Comparison of ENCODE assay signal across 9 cellular contexts in genomic region chr4:82462415-82462831, GRCh38. TPM values are rescaled to one million over a fixed set of nuclear protein-coding genes. Genes with fewer than 3 reads are reported as not detected.
DNase-seq lines count a peak whose midpoint lies in the region; ATAC-seq and TF ChIP-seq lines count a peak whose summit lies in the region.
"Had no signal": no experiment of that assay in that cellular context is flagged by ENCODE, and none has a peak within 500 bp of the region (broad histone marks: within the 10 kb centered on the region; RNA-seq: fewer than 3 reads in every experiment).

No MANE protein-coding gene starts in this region.

- no peak overlapping the region for H3K4me3 ChIP-seq in heart left ventricle

- peaks cover 18% of the 10 kb centered on the region for H3K4me1 Mint-ChIP-seq in HFFc6 (ENCODE audit: low read depth)
- H3K4me1 Mint-ChIP-seq in activated naive CD8-positive, alpha-beta T cell treated with anti-CD3 and anti-CD28 coated beads, Interleukin-2, amount 10 ng/mL, durations not matched to agents 7 days and 5 days, result no peaks in the 10 kb centered on the region

- DNase-seq in HFFc6, result peak; percentile 72
- DNase-seq in NAMALWA (ENCODE audit: low spot score), result peak; percentile 92
- peak; percentile 64 for DNase-seq in SKM-1 treated with dmso at 0.1 percent for 144 hours (lab: John Stamatoyannopoulos, UW; ENCODE audit: unreplicated experiment)
- peak; percentile 80 for DNase-seq in activated naive CD8-positive, alpha-beta T cell treated with anti-CD3 and anti-CD28 coated beads, Interleukin-2, amount 10 ng/mL, durations not matched to agents 7 days and 5 days
- peak; percentile 76 to 85 (median 80) for DNase-seq in heart left ventricle
- DNase-seq in renal cortical epithelial cell (ENCODE audit: low read depth), result peak; percentile 70
- no peak for DNase-seq in cortex of kidney (lab: John Stamatoyannopoulos, UW)

- TF ChIP-seq POLR2A in heart left ventricle (IDR thresholded peaks at IDR 0.05), result no peak

- peaks cover 0 to 43% (median 36%) of the 10 kb centered on the region in 9 donors for H3K36me3 ChIP-seq in heart left ventricle

- POLR2A ChIA-PET in activated naive CD8-positive, alpha-beta T cell treated with anti-CD3 and anti-CD28 coated beads, Interleukin-2, amount 10 ng/mL, durations not matched to agents 7 days and 5 days (lab: Charles Lee), result no interaction called here

- H3K36me3 Mint-ChIP-seq in HFFc6 (ENCODE audit: low read depth), result no peaks in the 10 kb centered on the region
- peaks cover 6% of the 10 kb centered on the region for H3K36me3 Mint-ChIP-seq in activated naive CD8-positive, alpha-beta T cell treated with anti-CD3 and anti-CD28 coated beads, Interleukin-2, amount 10 ng/mL, durations not matched to agents 7 days and 5 days

- peak; percentile 72 for ATAC-seq in activated naive CD8-positive, alpha-beta T cell treated with anti-CD3 and anti-CD28 coated beads, Interleukin-2, amount 10 ng/mL, durations not matched to agents 7 days and 5 days (ENCODE audit: low read depth)
- ATAC-seq in heart left ventricle, result peak; percentile 57 to 90 (median 86)

- H3K4me3 Mint-ChIP-seq in HFFc6, result no peak overlapping the region
- no peak overlapping the region for H3K4me3 Mint-ChIP-seq in activated naive CD8-positive, alpha-beta T cell treated with anti-CD3 and anti-CD28 coated beads, Interleukin-2, amount 10 ng/mL, durations not matched to agents 7 days and 5 days
- H3K4me3 Mint-ChIP-seq: stimulated activated naive CD8-positive, alpha-beta T cell treated with anti-CD3 and anti-CD28 coated beads, Interleukin-15, Interleukin-2, amounts not matched to agents 100 ng/mL and 50 ng/mL, for 24 hours had no signal

- peaks cover 0 to 9% (median 1%) of the 10 kb centered on the region in 12 donors for H3K4me1 ChIP-seq in heart left ventricle

- peak overlapping the region; percentile 45 for H3K27ac Mint-ChIP-seq in HFFc6
- no peak overlapping the region for H3K27ac Mint-ChIP-seq in activated naive CD8-positive, alpha-beta T cell treated with anti-CD3 and anti-CD28 coated beads, Interleukin-2, amount 10 ng/mL, durations not matched to agents 7 days and 5 days
- H3K27ac Mint-ChIP-seq: stimulated activated naive CD8-positive, alpha-beta T cell treated with anti-CD3 and anti-CD28 coated beads, Interleukin-15, Interleukin-2, amounts not matched to agents 100 ng/mL and 50 ng/mL, for 24 hours had no signal

- TF ChIP-seq CTCF in GM12801 (IDR thresholded peaks at IDR 0.05; ENCODE audit: extremely low read depth, insufficient read length) (peak; percentile 13), HFFc6 (IDR thresholded peaks at IDR 0.05) (peak; percentile 94), heart left ventricle (IDR thresholded peaks at IDR 0.05) (peak; percentile 72 to 97 (median 89))

- no peaks in the 10 kb centered on the region for H3K27me3 ChIP-seq in heart left ventricle

- H3K27me3 Mint-ChIP-seq in HFFc6 (ENCODE audit: insufficient read depth), result peaks cover 2% of the 10 kb centered on the region; the same call in 1 of the 2 replicates
- H3K27me3 Mint-ChIP-seq in activated naive CD8-positive, alpha-beta T cell treated with anti-CD3 and anti-CD28 coated beads, Interleukin-2, amount 10 ng/mL, durations not matched to agents 7 days and 5 days, result no peaks in the 10 kb centered on the region
- H3K27me3 Mint-ChIP-seq: stimulated activated naive CD8-positive, alpha-beta T cell treated with anti-CD3 and anti-CD28 coated beads, Interleukin-15, Interleukin-2, amounts not matched to agents 100 ng/mL and 50 ng/mL, for 24 hours had no signal

- intact Hi-C loops in heart left ventricle (cut with DNase I), result loop anchor here (1.0 to 10.0 kb wide), 13 partner anchors 100 to 802 kb away; partner anchors contain the start of genes THAP9 (in 1 of the 10) and TMEM150C (in 1 of the 10)

- H3K9me3 Mint-ChIP-seq in HFFc6, result no peaks in the 10 kb centered on the region
- H3K9me3 Mint-ChIP-seq in activated naive CD8-positive, alpha-beta T cell treated with anti-CD3 and anti-CD28 coated beads, Interleukin-2, amount 10 ng/mL, durations not matched to agents 7 days and 5 days, result no peaks in the 10 kb centered on the region
- H3K9me3 Mint-ChIP-seq: stimulated activated naive CD8-positive, alpha-beta T cell treated with anti-CD3 and anti-CD28 coated beads, Interleukin-15, Interleukin-2, amounts not matched to agents 100 ng/mL and 50 ng/mL, for 24 hours had no signal

- H3K27ac ChIP-seq in heart left ventricle, result peak overlapping the region in 1 of 12 donors; percentile 10

- H3K9me3 ChIP-seq in heart left ventricle, result no peaks in the 10 kb centered on the region

- WGBS in heart left ventricle, 4 donors, result 3 to 10% (median 7%) methylated on average over 7 of the region's 7 CpGs

RNA-seq across cellular contexts. Expression of gene ENOPH1, which starts 32.0 kb away (rescaled TPM):
- 10 to 100 TPM; 30.5 to 39.8 (median 33.5) TPM for total RNA-seq in HFFc6 (2021; fragmentation: NEBNext Ultra II Directional; extraction: Animal tissue kit (Norgen Biotek cat#: 25700))
- total RNA-seq in activated naive CD8-positive, alpha-beta T cell treated with anti-CD3 and anti-CD28 coated beads, Interleukin-2, amount 10 ng/mL, durations not matched to agents 7 days and 5 days, result 10 to 100 TPM; 36.3 to 37.6 TPM
- total RNA-seq in heart left ventricle, result 10 to 100 TPM; 15.1 to 20.5 (median 17.3) TPM
- 10 to 100 TPM; 17.7 to 37.0 TPM for polyA plus RNA-seq in heart left ventricle
- total RNA-seq in renal cortical epithelial cell, result 53.8 and 62.7 TPM in 2 replicates

RNA-seq across cellular contexts. Expression of gene HNRNPDL, which starts 32.2 kb away (rescaled TPM):
- 100 to 1,000 TPM; 207 to 297 (median 258) TPM for total RNA-seq in HFFc6 (2021; fragmentation: NEBNext Ultra II Directional; extraction: Animal tissue kit (Norgen Biotek cat#: 25700))
- total RNA-seq in activated naive CD8-positive, alpha-beta T cell treated with anti-CD3 and anti-CD28 coated beads, Interleukin-2, amount 10 ng/mL, durations not matched to agents 7 days and 5 days, result 100 to 1,000 TPM; 319 to 331 TPM
- total RNA-seq in heart left ventricle (100 to 1,000 TPM in 8 of 9 donors, 10 to 100 TPM in 1; 90.8 to 184 (median 142) TPM), renal cortical epithelial cell (174 and 185 TPM in 2 replicates)
- 100 to 1,000 TPM; 120 to 236 TPM for polyA plus RNA-seq in heart left ventricle

Comparison
In these comparisons a context has a peak if more than half of its experiments do, and no peak if none do; other contexts are left out.
1. CTCF ChIP-seq: peak in every context shown above with its lines; median percentile 94 in HFFc6; 89 in heart left ventricle; 13 in GM12801.